Comparison of ENCODE assay signal across 1 cellular context in genomic region chr11:67439321-67440228, GRCh38.
TF ChIP-seq lines count a peak whose summit lies in the region.

No MANE protein-coding gene starts in this region.

TF ChIP-seq in endothelial cell of umbilical vein, 7 proteins besides CTCF, POLR2A, EP300 and RAD21:
- TF ChIP-seq EZH2 (IDR thresholded peaks at IDR 0.05; ENCODE audit: borderline replicate concordance, low read depth, low read length, severe bottlenecking) (no peak), POLR2AphosphoS5 (IDR thresholded peaks at IDR 0.05; ENCODE audit: insufficient read depth, low read depth, low read length) (peak; percentile 16)
